17 cellular contexts compared by ENCODE assay signal in genomic region chr14:61927015-61927414, GRCh38.
DNase-seq lines count a peak whose midpoint lies in the region; TF ChIP-seq lines count a peak whose summit lies in the region.
"Had no signal": no experiment of that assay in that cellular context is flagged by ENCODE, and none has a peak within 500 bp of the region (broad histone marks: within the 10 kb centered on the region; RNA-seq: fewer than 3 reads in every experiment).

No MANE protein-coding gene starts in this region.

- no peaks in the 10 kb centered on the region for H3K27me3 ChIP-seq in adipocyte (replicated peaks; ENCODE audit: control insufficient read depth, insufficient read depth, low read length)
- H3K27me3 ChIP-seq in Peyer's patch, result no peaks in the 10 kb centered on the region

- H3K27me3 Mint-ChIP-seq in progenitor cell of endocrine pancreas, result peaks cover 3% of the 10 kb centered on the region
- H3K27me3 Mint-ChIP-seq: brain had no signal

- no peaks in the 10 kb centered on the region for H3K9me3 Mint-ChIP-seq in progenitor cell of endocrine pancreas (ENCODE audit: low read depth)
- H3K9me3 Mint-ChIP-seq: activated CD4-positive, alpha-beta memory T cell treated with anti-CD3 and anti-CD28 coated beads for 36 hours; activated T-helper 2 cell treated with anti-CD3 and anti-CD28 coated beads, Interferon-gamma antibody, Interleukin-2, Interleukin-4, amounts not matched to agents 10 μg/mL and 5 μg/mL and 100 μg/mL, durations not matched to agents 14 hours and 24 hours and 36 hours; brain had no signal

- H3K4me3 ChIP-seq in adipocyte (ENCODE audit: low read length), result no peak overlapping the region
- no peak overlapping the region for H3K4me3 ChIP-seq in Peyer's patch

- H3K36me3 ChIP-seq in adipocyte (ENCODE audit: control insufficient read depth, insufficient read depth, low read length, severe bottlenecking) (no peaks in the 10 kb centered on the region), Peyer's patch (no peaks in the 10 kb centered on the region)

- H3K4me1 ChIP-seq in adipocyte (ENCODE audit: control insufficient read depth, insufficient read depth, low read length), result peaks cover 33% of the 10 kb centered on the region
- H3K4me1 ChIP-seq in Peyer's patch, result no peaks in the 10 kb centered on the region

- no peak overlapping the region for H3K9ac ChIP-seq in adipocyte (ENCODE audit: low read length)

- H3K9me3 ChIP-seq in adipocyte (ENCODE audit: control insufficient read depth, low read length), result no peaks in the 10 kb centered on the region
- no peaks in the 10 kb centered on the region for H3K9me3 ChIP-seq in Peyer's patch

- peak; percentile 13 for DNase-seq in A172 (ENCODE audit: low spot score)
- peak; percentile 62 for DNase-seq in HCEC 1CT
- DNase-seq in adipocyte (ENCODE audit: low read depth), result peak; percentile 54
- DNase-seq in islet precursor cell, result peak; percentile 59
- no peak for DNase-seq in NCI-H748 (lab: John Stamatoyannopoulos, UW; ENCODE audit: unreplicated experiment)
- no peak for DNase-seq in progenitor cell of endocrine pancreas (ENCODE audit: low spot score, unreplicated experiment)
- DNase-seq in Peyer's patch, result no peak
- no peak for DNase-seq in NCI-H1930 (lab: John Stamatoyannopoulos, UW)
- DNase-seq: activated CD4-positive, alpha-beta memory T cell treated with anti-CD3 and anti-CD28 coated beads for 36 hours; DMS153; hypothalamus; NCI-H1105 treated with DMSO at 0.1 percent for 48 hours; NCI-H526; nucleus accumbens; substantia nigra had no signal

- no peaks in the 10 kb centered on the region for H3K36me3 Mint-ChIP-seq in progenitor cell of endocrine pancreas (ENCODE audit: insufficient read depth)
- H3K36me3 Mint-ChIP-seq: activated CD4-positive, alpha-beta memory T cell treated with anti-CD3 and anti-CD28 coated beads for 36 hours; brain had no signal

- TF ChIP-seq CTCF in progenitor cell of endocrine pancreas (IDR thresholded peaks at IDR 0.05; ENCODE audit: unreplicated experiment) (no peak), Peyer's patch (IDR thresholded peaks at IDR 0.05) (no peak)

- no peak overlapping the region for H3K4me3 Mint-ChIP-seq in progenitor cell of endocrine pancreas (ENCODE audit: low read depth)
- H3K4me3 Mint-ChIP-seq: activated CD4-positive, alpha-beta memory T cell treated with anti-CD3 and anti-CD28 coated beads for 36 hours; brain had no signal

- peaks cover 12% of the 10 kb centered on the region for H3K4me1 Mint-ChIP-seq in progenitor cell of endocrine pancreas (ENCODE audit: low read depth)

- no peak for TF ChIP-seq POLR2A in Peyer's patch (IDR thresholded peaks at IDR 0.05)

- no peak overlapping the region for H3K27ac ChIP-seq in Peyer's patch

- H3K27ac Mint-ChIP-seq in progenitor cell of endocrine pancreas, result no peak overlapping the region
- H3K27ac Mint-ChIP-seq: activated CD4-positive, alpha-beta memory T cell treated with anti-CD3 and anti-CD28 coated beads for 36 hours; activated T-helper 2 cell treated with anti-CD3 and anti-CD28 coated beads, Interferon-gamma antibody, Interleukin-2, Interleukin-4, amounts not matched to agents 10 μg/mL and 5 μg/mL and 100 μg/mL, durations not matched to agents 14 hours and 24 hours and 36 hours had no signal

Comparison
In these comparisons a context has a peak if more than half of its experiments do, and no peak if none do; other contexts are left out.
1. DNase-seq: peak in A172 (single experiment), HCEC 1CT (single experiment), adipocyte (single experiment) and islet precursor cell (single experiment); none in NCI-H748 (single experiment), progenitor cell of endocrine pancreas (single experiment), Peyer's patch (0 of 3) and NCI-H1930 (0 of 2).